Comparison of ENCODE assay signal across 1 cellular context in genomic region chr7:137774793-137775201, GRCh38.
A peak's percentile ranks its signal among the peaks of the same experiment; 100 is the strongest.
TF ChIP-seq lines count a peak whose summit lies in the region.

No MANE protein-coding gene starts in this region.

TF ChIP-seq in K562, 482 proteins besides CTCF, POLR2A, EP300 and RAD21 (continued from another document):
- TF ChIP-seq ZBTB12 (CRISPR knock-in tag; IDR thresholded peaks at IDR 0.05), result 0 out of 2 replicates have a peak, but pooled peaks have one; percentile 20
- peak; percentile 66 for TF ChIP-seq CREM (IDR thresholded peaks at IDR 0.05; ENCODE audit: low read depth)
- no peak for TF ChIP-seq FUS (optimal IDR thresholded peaks at IDR 0.05; ENCODE audit: low read depth, low read length)
- no peak for TF ChIP-seq RCOR1 (IDR thresholded peaks at IDR 0.05; ENCODE audit: borderline replicate concordance in 1 of 2, low read depth in 2 of 2, low read length in 2 of 2)
- TF ChIP-seq CREB1 (IDR thresholded peaks at IDR 0.05), result no peak
- TF ChIP-seq CREB1 (CRISPR knock-in tag; IDR thresholded peaks at IDR 0.05), result 0 out of 2 replicates have a peak, but pooled peaks have one; percentile 25
- no peak for TF ChIP-seq ATF1 (CRISPR knock-in tag; IDR thresholded peaks at IDR 0.05)
- TF ChIP-seq ATF1 (tag; IDR thresholded peaks at IDR 0.05), result peak; percentile 85
